ENCODE assay signal across 8 cellular contexts in genomic region chr19:41323430-41324125, GRCh38. TPM values are rescaled to one million over a fixed set of nuclear protein-coding genes. Genes with fewer than 3 reads are reported as not detected.
DNase-seq lines count a peak whose midpoint lies in the region; ATAC-seq, FAIRE-seq and TF ChIP-seq lines count a peak whose summit lies in the region.

No MANE protein-coding gene starts in this region.

- TF ChIP-seq EP300 in stomach (IDR thresholded peaks at IDR 0.05), result no peak

- H3K4me3 ChIP-seq in BE2C (ENCODE audit: low read depth, low read length) (peak overlapping the region; percentile 4; the same call in 1 of the 2 replicates), kidney (ENCODE audit: low read length in 2 of 2) (no peak overlapping the region), stomach (peak overlapping the region in 1 of 4 donors; percentile 3)

- TF ChIP-seq CTCF in BE2C (IDR thresholded peaks at IDR 0.05; ENCODE audit: low read depth, low read length), result no peak
- no peak for TF ChIP-seq CTCF in kidney (IDR thresholded peaks at IDR 0.05; ENCODE audit: borderline replicate concordance, extremely low read depth, insufficient read depth)
- no peak for TF ChIP-seq CTCF in stomach (IDR thresholded peaks at IDR 0.05)
- TF ChIP-seq CTCF in GM10266 (IDR thresholded peaks at IDR 0.05; ENCODE audit: control insufficient read depth, insufficient read depth, low read depth, missing control alignments), result no peak

- peaks cover 13% of the 10 kb centered on the region for H3K36me3 ChIP-seq in BE2C
- peaks cover 13% of the 10 kb centered on the region in 2 donors for H3K36me3 ChIP-seq in kidney (ENCODE audit: control insufficient read depth in 1 of 2, insufficient read depth in 2 of 2, low read length in 2 of 2)
- peaks cover 19 to 48% (median 41%) of the 10 kb centered on the region in 4 donors for H3K36me3 ChIP-seq in stomach

- ATAC-seq in GM18511 (IDR thresholded peaks at IDR 0.05; ENCODE audit: unreplicated experiment) (no peak), HG02938 (IDR thresholded peaks at IDR 0.05; ENCODE audit: unreplicated experiment) (no peak)

- FAIRE-seq in kidney (lab: Jason Lieb, UNC), result no peak

- H3K9me3 ChIP-seq in BE2C (no peaks in the 10 kb centered on the region), kidney (ENCODE audit: control insufficient read depth in 1 of 2, low read length in 2 of 2) (no peaks in the 10 kb centered on the region), stomach (no peaks in the 10 kb centered on the region)

- H3K9ac ChIP-seq in kidney (ENCODE audit: low read length in 2 of 2), result peak overlapping the region in 1 of 2 donors; percentile 46

- peak; percentile 92 for DNase-seq in BE2C
- peak; percentile 98 for DNase-seq in M059J (ENCODE audit: low read depth)
- DNase-seq in astrocyte of the hippocampus (ENCODE audit: low read depth, low spot score), result peak; percentile 98
- peak; percentile 89 for DNase-seq in kidney
- peak; percentile 60 for DNase-seq in stomach
- DNase-seq in GM10266 (ENCODE audit: extremely low spot score), result no peak

- H3K27ac ChIP-seq in kidney (ENCODE audit: low read depth in 2 of 2, low read length in 2 of 2) (peak overlapping the region; percentile 70 to 76), stomach (peak overlapping the region; percentile 80 to 91 (median 87))

- intact Hi-C loops in kidney (cut with DNase I) (no loop called here), stomach (cut with DNase I; ENCODE audit: low total_unique reads) (no loop called here)

- H3K27me3 ChIP-seq in BE2C (no peaks in the 10 kb centered on the region), stomach (no peaks in the 10 kb centered on the region)

- no peak for TF ChIP-seq POLR2A in stomach (IDR thresholded peaks at IDR 0.05)

- H3K4me1 ChIP-seq in BE2C (peaks cover 64% of the 10 kb centered on the region), kidney (ENCODE audit: control insufficient read depth in 1 of 2, insufficient read depth in 1 of 2, low read depth in 1 of 2, low read length in 2 of 2) (peaks cover 35 to 61% of the 10 kb centered on the region in 2 donors), stomach (peaks cover 70 to 78% (median 76%) of the 10 kb centered on the region in 4 donors)

- 31 to 47% (median 40%) methylated on average over 7 to 16 of the region's 16 CpGs for WGBS in stomach, 5 donors

RNA-seq across cellular contexts. Expression of gene CCDC97, which starts 13.6 kb away (rescaled TPM):
- polyA plus RNA-seq in BE2C (2012; ENCODE audit: insufficient read depth, insufficient read length, low read depth), result 54.0 TPM
- 5.6 and 7.2 TPM in 2 replicates for total RNA-seq in M059J (2014; rRNA removed; shearing (Covaris generic))
- total RNA-seq in kidney (28.1 TPM), stomach (10 to 100 TPM in 3 of 5 donors, 1 to 10 TPM in 2; 2.2 to 62.6 (median 19.7) TPM)
- polyA plus RNA-seq in kidney (ENCODE audit: insufficient read depth, low read depth, low replicate concordance) (9.8 TPM), stomach (10 to 100 TPM in 2 of 3 donors, 1 to 10 TPM in 1; 9.8 to 13.7 (median 13.0) TPM)

RNA-seq across cellular contexts. Expression of gene TGFB1, which starts 30.1 kb away (rescaled TPM):
- 115 TPM for polyA plus RNA-seq in BE2C (2012; ENCODE audit: insufficient read depth, insufficient read length, low read depth)
- 10.1 and 22.9 TPM in 2 replicates for total RNA-seq in M059J (2014; rRNA removed; shearing (Covaris generic))
- total RNA-seq in kidney, result 48.0 TPM
- 19.1 TPM for polyA plus RNA-seq in kidney (ENCODE audit: insufficient read depth, low read depth, low replicate concordance)
- 10 to 100 TPM in 3 of 5 donors, 1 to 10 TPM in 2; 1.3 to 54.3 (median 13.6) TPM for total RNA-seq in stomach
- 10 to 100 TPM; 10.2 to 15.6 (median 15.4) TPM for polyA plus RNA-seq in stomach

RNA-seq across cellular contexts. Expression of gene B9D2, which starts 40.4 kb away (rescaled TPM):
- polyA plus RNA-seq in BE2C (2012; ENCODE audit: insufficient read depth, insufficient read length, low read depth), result 28.2 TPM
- total RNA-seq in M059J (2014; rRNA removed; shearing (Covaris generic)), result 8.2 and 9.9 TPM in 2 replicates
- total RNA-seq in kidney, result 12.6 TPM
- 15.7 TPM for polyA plus RNA-seq in kidney (ENCODE audit: insufficient read depth, low read depth, low replicate concordance)
- 10 to 100 TPM in 1 of 5 donors, 1 to 10 TPM in 2, under 1 TPM in 1, not detected in 1; 0.58 to 20.3 (median 5.3) TPM for total RNA-seq in stomach
- polyA plus RNA-seq in stomach, result 10 to 100 TPM in 2 of 3 donors, 1 to 10 TPM in 1; 9.2 to 17.4 (median 10.7) TPM

RNA-seq across cellular contexts. Expression of gene TMEM91, which starts 52.8 kb away (rescaled TPM):
- 3.7 TPM for polyA plus RNA-seq in BE2C (2012; ENCODE audit: insufficient read depth, insufficient read length, low read depth)
- total RNA-seq in M059J (2014; rRNA removed; shearing (Covaris generic)), result 0.17 and 2.4 TPM in 2 replicates
- total RNA-seq in kidney (9.5 TPM), stomach (10 to 100 TPM in 2 of 5 donors, 1 to 10 TPM in 3; 2.3 to 76.3 (median 8.2) TPM)
- polyA plus RNA-seq in kidney (ENCODE audit: insufficient read depth, low read depth, low replicate concordance) (24.3 TPM), stomach (10 to 100 TPM; 14.8 to 33.9 (median 22.4) TPM)

RNA-seq across cellular contexts. Expression of gene HNRNPUL1, which starts 59.4 kb away (rescaled TPM):
- 344 TPM for polyA plus RNA-seq in BE2C (2012; ENCODE audit: insufficient read depth, insufficient read length, low read depth)
- 94.9 and 143 TPM in 2 replicates for total RNA-seq in M059J (2014; rRNA removed; shearing (Covaris generic))
- 182 TPM for total RNA-seq in kidney
- polyA plus RNA-seq in kidney (ENCODE audit: insufficient read depth, low read depth, low replicate concordance), result 51.0 TPM
- 100 to 1,000 TPM in 3 of 5 donors, 10 to 100 TPM in 2; 47.8 to 319 (median 104) TPM for total RNA-seq in stomach
- polyA plus RNA-seq in stomach, result 10 to 100 TPM; 64.2 to 89.0 (median 84.0) TPM
